21 cellular contexts compared by ENCODE assay signal in genomic region chr5:85096426-85096825, GRCh38.
"Had no signal": no experiment of that assay in that cellular context is flagged by ENCODE, and none has a peak within 500 bp of the region (broad histone marks: within the 10 kb centered on the region; RNA-seq: fewer than 3 reads in every experiment).

No MANE protein-coding gene starts in this region.

- H3K27ac ChIP-seq: gastroesophageal sphincter, left ventricle myocardium inferior, lower lobe of right lung, spleen, testis, tibial nerve, upper lobe of right lung, vagina had no signal

- H3K27me3 ChIP-seq: gastroesophageal sphincter, spleen, testis, tibial nerve, upper lobe of right lung, vagina had no signal

- H3K4me3 ChIP-seq: gastroesophageal sphincter, left ventricle myocardium inferior, lower lobe of right lung, spleen, testis, tibial nerve, upper lobe of right lung, vagina had no signal

- H3K36me3 ChIP-seq: gastroesophageal sphincter, left ventricle myocardium inferior, lower lobe of right lung, spleen, tibial nerve, upper lobe of right lung, vagina had no signal

- ATAC-seq: esophagus mucosa; gastroesophageal sphincter; left cardiac atrium; lower lobe of right lung; natural killer cell; sciatic nerve; stimulated activated naive B cell treated with anti-CD40 and anti-IgM and Interleukin-4, amounts not matched to agents 10 μg/mL and 1 μg/mL and 100 μg/mL, for 72 hours; stimulated activated naive CD8-positive, alpha-beta T cell treated with anti-CD3 and anti-CD28 coated beads, Interleukin-15, amount 100 ng/mL, for 72 hours; upper lobe of right lung had no signal

- DNase-seq: effector memory CD4-positive, alpha-beta T cell; kidney; left cardiac atrium; left ventricle myocardium inferior; lower lobe of right lung; natural killer cell; posterior cingulate gyrus; spleen; stimulated activated CD4-positive, alpha-beta T cell treated with anti-CD3 and anti-CD28 coated beads, Interleukin-15, amount 100 ng/mL, for 24 hours; stimulated activated CD4-positive, alpha-beta T cell treated with anti-CD3 and anti-CD28 coated beads, Interleukin-1b, Interleukin-23, amount 100 ng/mL, for 48 hours; stimulated activated CD4-positive, alpha-beta T cell treated with anti-CD3 and anti-CD28 coated beads, Interleukin-4, amount 100 ng/mL, for 24 hours; stimulated activated naive B cell treated with anti-CD40 and anti-IgM and Interleukin-4, amounts not matched to agents 10 μg/mL and 1 μg/mL and 100 μg/mL, for 72 hours; stimulated activated naive CD8-positive, alpha-beta T cell treated with anti-CD3 and anti-CD28 coated beads, Interleukin-15, amount 100 ng/mL, for 72 hours; testis; upper lobe of right lung had no signal

- H3K9me3 ChIP-seq: gastroesophageal sphincter, lower lobe of right lung, testis, tibial nerve, upper lobe of right lung, vagina had no signal

- FAIRE-seq: endometrium, kidney had no signal

- H3K4me1 ChIP-seq: gastroesophageal sphincter, left ventricle myocardium inferior, lower lobe of right lung, spleen, testis, tibial nerve, upper lobe of right lung, vagina had no signal
